25 cellular contexts compared by ENCODE assay signal in genomic region chr5:35274839-35275509, GRCh38. TPM values are rescaled to one million over a fixed set of nuclear protein-coding genes. Genes with fewer than 3 reads are reported as not detected.
DNase-seq lines count a peak whose midpoint lies in the region; ATAC-seq and TF ChIP-seq lines count a peak whose summit lies in the region.
"Had no signal": no experiment of that assay in that cellular context is flagged by ENCODE, and none has a peak within 500 bp of the region (broad histone marks: within the 10 kb centered on the region; RNA-seq: fewer than 3 reads in every experiment).

No MANE protein-coding gene starts in this region.

- no peak for TF ChIP-seq CTCF in brain microvascular endothelial cell (IDR thresholded peaks at IDR 0.05; ENCODE audit: low read depth, low read length, missing control alignments)

- H3K4me3 ChIP-seq in brain microvascular endothelial cell (ENCODE audit: low read depth, low read length), result no peak overlapping the region
- H3K4me3 ChIP-seq: GM23248 had no signal

- peak; percentile 75 for ATAC-seq in left lobe of liver
- ATAC-seq in HG03457 (IDR thresholded peaks at IDR 0.05; ENCODE audit: unreplicated experiment), result no peak

- no peaks in the 10 kb centered on the region for H3K36me3 ChIP-seq in brain microvascular endothelial cell (replicated peaks)
- H3K36me3 ChIP-seq: BE2C had no signal

- no peak overlapping the region for H3K27ac ChIP-seq in brain microvascular endothelial cell
- H3K27ac ChIP-seq: GM23248, HL-60 had no signal

- in situ Hi-C loops in brain microvascular endothelial cell (cut with HindIII; ENCODE audit: low pct_ligation_motif_present, low sequenced_read_pairs), result no loop called here

- H3K27me3 ChIP-seq in brain microvascular endothelial cell (replicated peaks), result no peaks in the 10 kb centered on the region
- H3K27me3 ChIP-seq: BE2C had no signal

- DNase-seq in NCI-H748 (lab: John Stamatoyannopoulos, UW; ENCODE audit: unreplicated experiment) (peak; percentile 49), NCI-H748 treated with DMSO at 0.1 percent for 48 hours (lab: John Stamatoyannopoulos, UW) (no peak), brain microvascular endothelial cell (peak; percentile 6), left lobe of liver (ENCODE audit: low spot score) (no peak), HT-29 (ENCODE audit: low spot score) (no peak), NCI-H128 (lab: John Stamatoyannopoulos, UW; ENCODE audit: unreplicated experiment) (no peak)
- DNase-seq: 8988T; ACHN; BE2C; CD8-positive, alpha-beta memory T cell; DMS 273 treated with DMSO at 0.1 percent for 48 hours; DND-41; GM23248; HCEC 1CT; Karpas-422; NCI-H1092 treated with DMSO at 0.1 percent for 48 hours; NCI-H1436 treated with DMSO at 0.1 percent for 48 hours; NCI-H187 treated with DMSO at 0.1 percent for 48 hours; NCI-H2107; NCI-H524; NCI-H82; RPMI8226; SHP77 had no signal

RNA-seq across cellular contexts. Expression of gene PRLR, which starts 44.7 kb away (rescaled TPM):
- 11.9 TPM for total RNA-seq in left lobe of liver
- 8.2 and 9.1 TPM in 2 replicates for total RNA-seq in HT-29 (2014; rRNA removed; shearing (Covaris generic))
- total RNA-seq: CD8-positive, alpha-beta memory T cell had no signal

Comparison
In these comparisons a context has a peak if more than half of its experiments do, and no peak if none do; other contexts are left out.
1. DNase-seq: peak in NCI-H748 (single experiment) and brain microvascular endothelial cell (single experiment); none in NCI-H748 treated with DMSO at 0.1 percent for 48 hours (single experiment), left lobe of liver (single experiment), HT-29 (single experiment) and NCI-H128 (single experiment).